Comparison of ENCODE assay signal across 8 cellular contexts in genomic region chr13:48232420-48233096, GRCh38. TPM values are rescaled to one million over a fixed set of nuclear protein-coding genes. Genes with fewer than 3 reads are reported as not detected.
A peak's percentile ranks its signal among the peaks of the same experiment; 100 is the strongest.
DNase-seq lines count a peak whose midpoint lies in the region; ATAC-seq, FAIRE-seq and TF ChIP-seq lines count a peak whose summit lies in the region.

No MANE protein-coding gene starts in this region.

- POLR2A ChIA-PET in WTC11 (lab: Charles Lee) = interaction anchor here (0.6 to 1.7 kb wide), 5 partner anchors 105 to 347 kb away, joined by 3 to 5 read pairs (median 4); partner anchors contain the start of gene NUDT15

- peak overlapping the region; percentile 94 to 99 (median 96) for H3K27ac ChIP-seq in gastroesophageal sphincter
- H3K27ac ChIP-seq in pancreas = peak overlapping the region; percentile 98 to 100 (median 99)

- H3K27me3 ChIP-seq in gastroesophageal sphincter (no peaks in the 10 kb centered on the region), pancreas (no peaks in the 10 kb centered on the region)

- H3K36me3 ChIP-seq in gastroesophageal sphincter (no peaks in the 10 kb centered on the region), pancreas (no peaks in the 10 kb centered on the region)

- no peak for TF ChIP-seq CTCF in WTC11 (IDR thresholded peaks at IDR 0.05)
- no peak for TF ChIP-seq CTCF in gastroesophageal sphincter (IDR thresholded peaks at IDR 0.05)
- TF ChIP-seq CTCF in pancreas (IDR thresholded peaks at IDR 0.05) = no peak

- ATAC-seq in HG02938 (IDR thresholded peaks at IDR 0.05; ENCODE audit: unreplicated experiment) (peak; percentile 7), WTC11 (peak; percentile 57), gastroesophageal sphincter (peak; percentile 30), pancreas (peak; percentile 27 to 45 (median 32)), GM18868 (IDR thresholded peaks at IDR 0.05; ENCODE audit: unreplicated experiment) (no peak)

- TF ChIP-seq POLR2A in gastroesophageal sphincter (IDR thresholded peaks at IDR 0.05) = no peak

- H3K4me1 ChIP-seq in gastroesophageal sphincter = peaks cover 0 to 37% (median 5%) of the 10 kb centered on the region in 3 donors
- peaks cover 0 to 25% (median 21%) of the 10 kb centered on the region in 3 donors for H3K4me1 ChIP-seq in pancreas

- no peak for TF ChIP-seq EP300 in gastroesophageal sphincter (IDR thresholded peaks at IDR 0.05)

- no peaks in the 10 kb centered on the region for H3K9me3 ChIP-seq in gastroesophageal sphincter
- H3K9me3 ChIP-seq in pancreas = no peaks in the 10 kb centered on the region

- no peaks in the 10 kb centered on the region for H3K9me3 Mint-ChIP-seq in WTC11

- peak overlapping the region; percentile 71; the same call in 1 of the 2 replicates for H3K27ac Mint-ChIP-seq in WTC11

- peaks cover 15% of the 10 kb centered on the region for H3K27me3 Mint-ChIP-seq in WTC11 (ENCODE audit: low read depth)

- 23 to 34% methylated on average over 5 to 15 of the region's 31 CpGs for WGBS in gastroesophageal sphincter (ENCODE audit: low coverage in 1 of 2), 2 donors
- WGBS in pancreas, 2 donors = 10 to 11% methylated on average over 27 to 31 of the region's 31 CpGs

- peaks cover 38% of the 10 kb centered on the region for H3K4me1 Mint-ChIP-seq in WTC11

- H3K4me3 ChIP-seq in gastroesophageal sphincter (peak overlapping the region; percentile 86 to 91), pancreas (peak overlapping the region; percentile 98 to 99 (median 98))

- H3K36me3 Mint-ChIP-seq in WTC11 = no peaks in the 10 kb centered on the region

- DNase-seq in NCI-H748 (lab: John Stamatoyannopoulos, UW; ENCODE audit: unreplicated experiment) (peak; percentile 70), NCI-H748 treated with DMSO at 0.1 percent for 48 hours (lab: John Stamatoyannopoulos, UW) (no peak), WTC11 (ENCODE audit: low spot score) (no peak), pancreas (no peak), RKO (ENCODE audit: low spot score) (no peak)

- CTCF ChIA-PET in WTC11 (lab: Charles Lee) = interaction anchor here (0.5 to 1.6 kb wide), 3 partner anchors 9 to 194 kb away, joined by 5 to 11 read pairs (median 6); partner anchors contain the start of gene NUDT15

- intact Hi-C loops in pancreas (cut with DNase I) = no loop called here

- H3K4me3 Mint-ChIP-seq in WTC11 = peak overlapping the region; percentile 93

- FAIRE-seq in pancreas (lab: Jason Lieb, UNC) = no peak

TF ChIP-seq in WTC11, 78 proteins besides CTCF, POLR2A, EP300 and RAD21:
- TF ChIP-seq ZNF423 (CRISPR knock-in tag; IDR thresholded peaks at IDR 0.05) = peak; percentile 75; the same call in 1 of the 2 replicates
- no peak for TF ChIP-seq ERG (CRISPR knock-in tag; IDR thresholded peaks at IDR 0.05)

RNA-seq across cellular contexts. Expression of gene ITM2B, which starts 0.4 kb away (rescaled TPM):
- total RNA-seq in WTC11 (2021) = 177 to 186 TPM (median 178 TPM) in 3 replicates
- total RNA-seq in gastroesophageal sphincter = 100 to 1,000 TPM; 263 to 380 (median 300) TPM
- 100 to 1,000 TPM; 138 to 361 (median 186) TPM for total RNA-seq in pancreas
- 100 to 1,000 TPM; 114 to 329 TPM for polyA plus RNA-seq in pancreas
